ENCODE assay signal across 8 cellular contexts in the genomic region with DNA sequence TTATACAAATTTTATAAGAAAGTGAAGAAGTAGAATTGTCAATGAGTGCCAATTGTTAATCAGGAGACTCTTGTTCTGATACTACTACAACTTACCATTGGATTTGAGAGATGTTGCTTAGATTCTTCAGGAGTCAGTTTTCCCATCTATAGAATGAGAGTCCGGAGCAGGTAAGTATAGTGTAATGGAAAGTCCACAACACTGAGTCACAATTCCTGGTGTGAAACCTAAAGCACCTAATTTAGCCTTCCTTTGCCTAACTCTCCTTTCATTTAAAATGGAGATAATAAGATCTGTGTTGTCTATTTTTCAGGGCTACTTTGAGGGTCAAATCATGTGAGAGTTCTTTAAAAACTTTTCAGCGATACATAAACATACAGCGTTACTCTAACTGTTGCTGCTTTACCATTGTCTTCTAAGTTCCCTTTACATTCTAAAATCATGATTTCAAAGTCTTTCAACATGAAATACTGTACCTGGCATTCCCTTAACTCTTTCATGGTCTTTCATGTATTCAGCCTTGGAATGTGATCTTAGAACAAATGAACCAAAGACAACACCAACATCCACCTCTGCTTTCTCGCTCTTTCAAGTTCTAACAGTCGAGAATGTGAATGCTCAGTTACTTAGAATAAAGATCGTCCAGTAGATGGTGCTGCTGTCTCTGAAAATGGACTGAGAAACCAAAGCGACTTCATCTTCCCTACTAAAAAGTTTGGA.
DNase-seq lines count a peak whose midpoint lies in the region; ATAC-seq and TF ChIP-seq lines count a peak whose summit lies in the region.

No MANE protein-coding gene starts in this region.

- H3K9me2 ChIP-seq in Loucy (replicated peaks; ENCODE audit: low read depth, low read length): no peaks in the 10 kb centered on the region

- H3K4me3 Mint-ChIP-seq in effector memory CD8-positive, alpha-beta T cell: no peak overlapping the region

- H4K20me1 ChIP-seq in Loucy (ENCODE audit: insufficient read depth, low read length, poor library complexity, severe bottlenecking) (no peaks in the 10 kb centered on the region), fibroblast of lung (ENCODE audit: control insufficient read depth, extremely low read depth, insufficient read depth, low read length) (no peaks in the 10 kb centered on the region)

- no peak overlapping the region for H3K9ac ChIP-seq in Loucy (ENCODE audit: low read depth, low read length, poor library complexity, severe bottlenecking)
- H3K9ac ChIP-seq in fibroblast of lung (ENCODE audit: insufficient read depth, low read length): no peak overlapping the region

- DNase-seq in AG10803 (ENCODE audit: low read depth) (peak; percentile 49), RPMI8226 (peak; percentile 61), fibroblast of lung (ENCODE audit: low read depth in 2 of 2) (peak; percentile 50 to 72), putamen (ENCODE audit: low spot score) (peak; percentile 47)
- DNase-seq in effector memory CD8-positive, alpha-beta T cell: no peak

- H2AFZ ChIP-seq in Loucy (ENCODE audit: low read length): 0 out of 2 replicates have a peak overlapping the region, but pooled peaks have one; percentile 65
- no peak overlapping the region for H2AFZ ChIP-seq in fibroblast of lung (ENCODE audit: low read length)

- H3K9me3 ChIP-seq in Loucy (ENCODE audit: insufficient read depth, low read depth, low read length) (no peaks in the 10 kb centered on the region), fibroblast of lung (ENCODE audit: control insufficient read depth, insufficient read depth, low read depth, low read length) (no peaks in the 10 kb centered on the region)

- H3K79me2 ChIP-seq in Loucy (ENCODE audit: insufficient read depth, low read length): no peaks in the 10 kb centered on the region
- no peaks in the 10 kb centered on the region for H3K79me2 ChIP-seq in fibroblast of lung (ENCODE audit: control insufficient read depth, insufficient read depth, low read length)

- peak; percentile 62 for TF ChIP-seq CTCF in AG10803 (conservative IDR thresholded peaks at IDR 0.05; ENCODE audit: low read length)
- TF ChIP-seq CTCF in Loucy (conservative IDR thresholded peaks at IDR 0.05; ENCODE audit: low read length): peak; percentile 80
- peak; percentile 68 to 71 for TF ChIP-seq CTCF in fibroblast of lung (conservative IDR thresholded peaks at IDR 0.05 in 1 of 2, IDR thresholded peaks at IDR 0.05 in 1 of 2; ENCODE audit: low read depth in 1 of 2, low read length in 2 of 2)

- H3K4me3 ChIP-seq in AG10803 (ENCODE audit: low read length): no peak overlapping the region
- no peak overlapping the region for H3K4me3 ChIP-seq in Loucy (ENCODE audit: low read length, poor library complexity, severe bottlenecking)
- H3K4me3 ChIP-seq in fibroblast of lung (replicated peaks in 1 of 4; ENCODE audit: control extremely low read depth in 1 of 4, insufficient read depth in 1 of 4, low read depth in 3 of 4, low read length in 4 of 4): no peak overlapping the region

- H3K4me2 ChIP-seq in Loucy (ENCODE audit: low read depth, low read length, poor library complexity, severe bottlenecking) (no peak overlapping the region), fibroblast of lung (ENCODE audit: extremely low read depth, insufficient read depth, low read length) (no peak overlapping the region)

- H3K27me3 Mint-ChIP-seq in effector memory CD8-positive, alpha-beta T cell: peaks cover 14 to 24% of the 10 kb centered on the region in 2 donors

- H3K36me3 ChIP-seq in Loucy (ENCODE audit: insufficient read depth, low read length) (no peaks in the 10 kb centered on the region), fibroblast of lung (ENCODE audit: control insufficient read depth, insufficient read depth, low read length) (no peaks in the 10 kb centered on the region)

- H3K4me1 Mint-ChIP-seq in effector memory CD8-positive, alpha-beta T cell (ENCODE audit: low read depth in 2 of 2): no peaks in the 10 kb centered on the region

- no peaks in the 10 kb centered on the region for H3F3A ChIP-seq in Loucy (ENCODE audit: low read depth)

- H3K27me3 ChIP-seq in Loucy (ENCODE audit: insufficient read depth, low read length, poor library complexity, severe bottlenecking) (no peaks in the 10 kb centered on the region), fibroblast of lung (ENCODE audit: control insufficient read depth, insufficient read depth, low read length) (peaks cover 4% of the 10 kb centered on the region)

- H3K27ac Mint-ChIP-seq in effector memory CD8-positive, alpha-beta T cell: no peak overlapping the region

- H3K4me1 ChIP-seq in Loucy (ENCODE audit: insufficient read depth, low read length, poor library complexity, severe bottlenecking): no peaks in the 10 kb centered on the region
- no peaks in the 10 kb centered on the region for H3K4me1 ChIP-seq in fibroblast of lung (ENCODE audit: control insufficient read depth, extremely low read depth, insufficient read depth, low read length)

- H3K27ac ChIP-seq in fibroblast of lung (ENCODE audit: insufficient read depth, low read length): no peak overlapping the region

- ATAC-seq in GM18498 (IDR thresholded peaks at IDR 0.05; ENCODE audit: unreplicated experiment): peak; percentile 63
- ATAC-seq in effector memory CD8-positive, alpha-beta T cell (replicated peaks): no peak
- ATAC-seq in GM19035 (IDR thresholded peaks at IDR 0.05; ENCODE audit: unreplicated experiment): no peak

- H3K36me3 Mint-ChIP-seq in effector memory CD8-positive, alpha-beta T cell (ENCODE audit: insufficient read depth): no peaks in the 10 kb centered on the region

- no peaks in the 10 kb centered on the region for H3K9me3 Mint-ChIP-seq in effector memory CD8-positive, alpha-beta T cell

Comparison
In these comparisons a context has a peak if more than half of its experiments do, and no peak if none do; other contexts are left out.
1. DNase-seq: peak in AG10803 (single experiment), RPMI8226 (single experiment), fibroblast of lung (2 of 2) and putamen (single experiment); none in effector memory CD8-positive, alpha-beta T cell (0 of 3).
2. Peak in every context shown above with its lines, with median percentiles within 50 percentile points of each other: CTCF ChIP-seq.